10 cellular contexts compared by ENCODE assay signal in genomic region chr4:45442466-45442865, GRCh38.
DNase-seq lines count a peak whose midpoint lies in the region; ATAC-seq and TF ChIP-seq lines count a peak whose summit lies in the region.
"Had no signal": no experiment of that assay in that cellular context is flagged by ENCODE, and none has a peak within 500 bp of the region (broad histone marks: within the 10 kb centered on the region; RNA-seq: fewer than 3 reads in every experiment).

No MANE protein-coding gene starts in this region.

- H3K4me2 ChIP-seq in GM23338, result no peak overlapping the region

- no peaks in the 10 kb centered on the region for H3K79me2 ChIP-seq in GM23338 (replicated peaks; ENCODE audit: insufficient read depth)

- intact Hi-C loops in right cardiac atrium (cut with DNase I), result loop anchor here in 1 of 4 donors (5.0 kb wide), 1 partner anchor 515 kb away; no protein-coding TSS in a partner anchor

- H3K36me3 Mint-ChIP-seq in GM23338 (ENCODE audit: low read depth), result no peaks in the 10 kb centered on the region; the same call in 2 of the 3 replicates
- no peaks in the 10 kb centered on the region for H3K36me3 Mint-ChIP-seq in activated naive CD8-positive, alpha-beta T cell treated with anti-CD3 and anti-CD28 coated beads, Interleukin-2, amount 50 U/mL, for 24 hours (ENCODE audit: low read depth)

- no peak overlapping the region for H3K27ac ChIP-seq in GM23338 (ENCODE audit: low read depth)
- H3K27ac ChIP-seq in right cardiac atrium (ENCODE audit: low read length), result no peak overlapping the region
- H3K27ac ChIP-seq: thyroid gland had no signal

- no peak overlapping the region for H2AFZ ChIP-seq in GM23338

- H3K4me1 ChIP-seq in GM23338 (ENCODE audit: insufficient read depth), result peaks cover 3% of the 10 kb centered on the region; the same call in 1 of the 2 replicates
- H3K4me1 ChIP-seq in right cardiac atrium (ENCODE audit: control insufficient read depth, insufficient read depth, low read length), result no peaks in the 10 kb centered on the region
- H3K4me1 ChIP-seq: thyroid gland had no signal

- H3K9me3 ChIP-seq in right cardiac atrium (ENCODE audit: control insufficient read depth, low read length), result no peaks in the 10 kb centered on the region
- H3K9me3 ChIP-seq: thyroid gland had no signal

- no peaks in the 10 kb centered on the region for H3F3A ChIP-seq in GM23338 (replicated peaks; ENCODE audit: low read depth)

- H3K4me3 Mint-ChIP-seq in GM23338, result no peak overlapping the region
- no peak overlapping the region for H3K4me3 Mint-ChIP-seq in activated naive CD8-positive, alpha-beta T cell treated with anti-CD3 and anti-CD28 coated beads, Interleukin-2, amount 50 U/mL, for 24 hours

- H3K27me3 ChIP-seq in GM23338 (ENCODE audit: insufficient read depth), result no peaks in the 10 kb centered on the region
- no peaks in the 10 kb centered on the region for H3K27me3 ChIP-seq in right cardiac atrium (ENCODE audit: control insufficient read depth, insufficient read depth)
- H3K27me3 ChIP-seq: thyroid gland had no signal

- no peaks in the 10 kb centered on the region for H4K20me1 ChIP-seq in GM23338 (replicated peaks; ENCODE audit: insufficient read depth)

- no peaks in the 10 kb centered on the region for H3K36me3 ChIP-seq in GM23338 (ENCODE audit: insufficient read depth)
- H3K36me3 ChIP-seq: thyroid gland had no signal

- TF ChIP-seq CTCF in GM23338 (conservative IDR thresholded peaks at IDR 0.05; ENCODE audit: low read depth in 2 of 2), result peak; percentile 74 to 76

- H3K9me2 ChIP-seq in GM23338 (ENCODE audit: insufficient read depth), result no peaks in the 10 kb centered on the region

- H3K27ac Mint-ChIP-seq in GM23338, result no peak overlapping the region
- no peak overlapping the region for H3K27ac Mint-ChIP-seq in activated naive CD8-positive, alpha-beta T cell treated with anti-CD3 and anti-CD28 coated beads, Interleukin-2, amount 50 U/mL, for 24 hours

- ATAC-seq in GM23338 (peak; percentile 25; the same call in 1 of the 3 replicates), right cardiac atrium (peak; percentile 26 to 46), GM19023 (IDR thresholded peaks at IDR 0.05; ENCODE audit: unreplicated experiment) (no peak), HG02973 (IDR thresholded peaks at IDR 0.05; ENCODE audit: unreplicated experiment) (no peak), GM21737 (IDR thresholded peaks at IDR 0.05; ENCODE audit: unreplicated experiment) (no peak)
- ATAC-seq in activated naive CD8-positive, alpha-beta T cell treated with anti-CD3 and anti-CD28 coated beads, Interleukin-2, amount 50 U/mL, for 24 hours, result no peak
- ATAC-seq: activated CD4-positive, CD25-positive, alpha-beta regulatory T cell treated with anti-CD3 and anti-CD28 coated beads, Interleukin-2, amount 50 U/mL, for 24 hours had no signal

- peaks cover 2% of the 10 kb centered on the region for H3K27me3 Mint-ChIP-seq in GM23338 (ENCODE audit: insufficient read depth, low read depth, poor library complexity)
- H3K27me3 Mint-ChIP-seq in activated naive CD8-positive, alpha-beta T cell treated with anti-CD3 and anti-CD28 coated beads, Interleukin-2, amount 50 U/mL, for 24 hours, result no peaks in the 10 kb centered on the region

- H3K9me3 Mint-ChIP-seq in GM23338, result peaks cover 57% of the 10 kb centered on the region
- peaks cover 3% of the 10 kb centered on the region for H3K9me3 Mint-ChIP-seq in activated naive CD8-positive, alpha-beta T cell treated with anti-CD3 and anti-CD28 coated beads, Interleukin-2, amount 50 U/mL, for 24 hours

- H3K4me3 ChIP-seq in GM23338 (no peak overlapping the region), right cardiac atrium (ENCODE audit: low read length) (no peak overlapping the region)
- H3K4me3 ChIP-seq: thyroid gland had no signal

- DNase-seq in COR-L47 (lab: John Stamatoyannopoulos, UW), result peak; percentile 15
- peak; percentile 51 for DNase-seq in GM23338 (ENCODE audit: low spot score)
- DNase-seq in RPMI8226, result peak; percentile 3
- no peak for DNase-seq in right cardiac atrium
- no peak for DNase-seq in activated naive CD8-positive, alpha-beta T cell treated with anti-CD3 and anti-CD28 coated beads, Interleukin-2, amount 50 U/mL, for 24 hours
- DNase-seq: thyroid gland had no signal

- peaks cover 3% of the 10 kb centered on the region; the same call in 1 of the 3 replicates for H3K4me1 Mint-ChIP-seq in GM23338
- no peaks in the 10 kb centered on the region for H3K4me1 Mint-ChIP-seq in activated naive CD8-positive, alpha-beta T cell treated with anti-CD3 and anti-CD28 coated beads, Interleukin-2, amount 50 U/mL, for 24 hours

- WGBS in right cardiac atrium, result 50% methylated on average over 1 of the region's 1 CpG

TF ChIP-seq in GM23338, 12 proteins besides CTCF, POLR2A, EP300 and RAD21:
- TF ChIP-seq STAT1 (IDR thresholded peaks at IDR 0.05; ENCODE audit: unreplicated experiment) (no peak), ETS1 (IDR thresholded peaks at IDR 0.05) (no peak), NANOG (IDR thresholded peaks at IDR 0.05; ENCODE audit: borderline replicate concordance) (no peak)
- TF ChIP-seq, protein P1, sequence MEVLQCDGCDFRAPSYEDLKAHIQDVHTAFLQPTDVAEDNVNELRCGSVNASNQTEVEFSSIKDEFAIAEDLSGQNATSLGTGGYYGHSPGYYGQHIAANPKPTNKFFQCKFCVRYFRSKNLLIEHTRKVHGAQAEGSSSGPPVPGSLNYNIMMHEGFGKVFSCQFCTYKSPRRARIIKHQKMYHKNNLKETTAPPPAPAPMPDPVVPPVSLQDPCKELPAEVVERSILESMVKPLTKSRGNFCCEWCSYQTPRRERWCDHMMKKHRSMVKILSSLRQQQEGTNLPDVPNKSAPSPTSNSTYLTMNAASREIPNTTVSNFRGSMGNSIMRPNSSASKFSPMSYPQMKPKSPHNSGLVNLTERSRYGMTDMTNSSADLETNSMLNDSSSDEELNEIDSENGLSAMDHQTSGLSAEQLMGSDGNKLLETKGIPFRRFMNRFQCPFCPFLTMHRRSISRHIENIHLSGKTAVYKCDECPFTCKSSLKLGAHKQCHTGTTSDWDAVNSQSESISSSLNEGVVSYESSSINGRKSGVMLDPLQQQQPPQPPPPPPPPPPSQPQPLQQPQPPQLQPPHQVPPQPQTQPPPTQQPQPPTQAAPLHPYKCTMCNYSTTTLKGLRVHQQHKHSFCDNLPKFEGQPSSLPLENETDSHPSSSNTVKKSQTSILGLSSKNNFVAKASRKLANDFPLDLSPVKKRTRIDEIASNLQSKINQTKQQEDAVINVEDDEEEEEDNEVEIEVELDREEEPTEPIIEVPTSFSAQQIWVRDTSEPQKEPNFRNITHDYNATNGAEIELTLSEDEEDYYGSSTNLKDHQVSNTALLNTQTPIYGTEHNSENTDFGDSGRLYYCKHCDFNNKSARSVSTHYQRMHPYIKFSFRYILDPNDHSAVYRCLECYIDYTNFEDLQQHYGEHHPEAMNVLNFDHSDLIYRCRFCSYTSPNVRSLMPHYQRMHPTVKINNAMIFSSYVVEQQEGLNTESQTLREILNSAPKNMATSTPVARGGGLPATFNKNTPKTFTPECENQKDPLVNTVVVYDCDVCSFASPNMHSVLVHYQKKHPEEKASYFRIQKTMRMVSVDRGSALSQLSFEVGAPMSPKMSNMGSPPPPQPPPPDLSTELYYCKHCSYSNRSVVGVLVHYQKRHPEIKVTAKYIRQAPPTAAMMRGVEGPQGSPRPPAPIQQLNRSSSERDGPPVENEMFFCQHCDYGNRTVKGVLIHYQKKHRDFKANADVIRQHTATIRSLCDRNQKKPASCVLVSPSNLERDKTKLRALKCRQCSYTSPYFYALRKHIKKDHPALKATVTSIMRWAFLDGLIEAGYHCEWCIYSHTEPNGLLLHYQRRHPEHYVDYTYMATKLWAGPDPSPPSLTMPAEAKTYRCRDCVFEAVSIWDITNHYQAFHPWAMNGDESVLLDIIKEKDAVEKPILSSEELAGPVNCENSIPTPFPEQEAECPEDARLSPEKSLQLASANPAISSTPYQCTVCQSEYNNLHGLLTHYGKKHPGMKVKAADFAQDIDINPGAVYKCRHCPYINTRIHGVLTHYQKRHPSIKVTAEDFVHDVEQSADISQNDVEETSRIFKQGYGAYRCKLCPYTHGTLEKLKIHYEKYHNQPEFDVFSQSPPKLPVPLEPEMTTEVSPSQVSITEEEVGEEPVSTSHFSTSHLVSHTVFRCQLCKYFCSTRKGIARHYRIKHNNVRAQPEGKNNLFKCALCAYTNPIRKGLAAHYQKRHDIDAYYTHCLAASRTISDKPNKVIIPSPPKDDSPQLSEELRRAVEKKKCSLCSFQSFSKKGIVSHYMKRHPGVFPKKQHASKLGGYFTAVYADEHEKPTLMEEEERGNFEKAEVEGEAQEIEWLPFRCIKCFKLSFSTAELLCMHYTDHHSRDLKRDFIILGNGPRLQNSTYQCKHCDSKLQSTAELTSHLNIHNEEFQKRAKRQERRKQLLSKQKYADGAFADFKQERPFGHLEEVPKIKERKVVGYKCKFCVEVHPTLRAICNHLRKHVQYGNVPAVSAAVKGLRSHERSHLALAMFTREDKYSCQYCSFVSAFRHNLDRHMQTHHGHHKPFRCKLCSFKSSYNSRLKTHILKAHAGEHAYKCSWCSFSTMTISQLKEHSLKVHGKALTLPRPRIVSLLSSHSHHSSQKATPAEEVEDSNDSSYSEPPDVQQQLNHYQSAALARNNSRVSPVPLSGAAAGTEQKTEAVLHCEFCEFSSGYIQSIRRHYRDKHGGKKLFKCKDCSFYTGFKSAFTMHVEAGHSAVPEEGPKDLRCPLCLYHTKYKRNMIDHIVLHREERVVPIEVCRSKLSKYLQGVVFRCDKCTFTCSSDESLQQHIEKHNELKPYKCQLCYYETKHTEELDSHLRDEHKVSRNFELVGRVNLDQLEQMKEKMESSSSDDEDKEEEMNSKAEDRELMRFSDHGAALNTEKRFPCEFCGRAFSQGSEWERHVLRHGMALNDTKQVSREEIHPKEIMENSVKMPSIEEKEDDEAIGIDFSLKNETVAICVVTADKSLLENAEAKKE (CRISPR knock-in tag; IDR thresholded peaks at IDR 0.05), result no peak

Comparison
In these comparisons a context has a peak if more than half of its experiments do, and no peak if none do; other contexts are left out.
1. DNase-seq: peak in COR-L47 (single experiment), GM23338 (single experiment) and RPMI8226 (single experiment); none in right cardiac atrium (0 of 3) and activated naive CD8-positive, alpha-beta T cell treated with anti-CD3 and anti-CD28 coated beads, Interleukin-2, amount 50 U/mL, for 24 hours (single experiment).
2. ATAC-seq: peak in GM23338 (single experiment) and right cardiac atrium (2 of 2); none in activated naive CD8-positive, alpha-beta T cell treated with anti-CD3 and anti-CD28 coated beads, Interleukin-2, amount 50 U/mL, for 24 hours (single experiment), GM19023 (single experiment), HG02973 (single experiment) and GM21737 (single experiment).